ENCODE assay signal across 35 cellular contexts in genomic region chr15:53457479-53457878, GRCh38.
"Had no signal": no experiment of that assay in that cellular context is flagged by ENCODE, and none has a peak within 500 bp of the region (broad histone marks: within the 10 kb centered on the region; RNA-seq: fewer than 3 reads in every experiment).

No MANE protein-coding gene starts in this region.

- H3K9me3 ChIP-seq: adrenal gland, ascending aorta, colonic mucosa, testis, transverse colon had no signal

- H3K27ac ChIP-seq: adrenal gland, ascending aorta, cardiac muscle cell, colonic mucosa, epithelial cell of prostate, esophagus squamous epithelium, heart right ventricle, left lung, neural progenitor cell, parathyroid adenoma, testis, transverse colon had no signal

- H3K4me1 ChIP-seq: adrenal gland, ascending aorta, colonic mucosa, esophagus squamous epithelium, heart right ventricle, left lung, neural progenitor cell, parathyroid adenoma, testis had no signal

- H3K4me2 ChIP-seq: neural progenitor cell had no signal

- H3K36me3 Mint-ChIP-seq: activated CD4-positive, alpha-beta memory T cell treated with anti-CD3 and anti-CD28 coated beads for 36 hours; activated naive CD8-positive, alpha-beta T cell treated with anti-CD3 and anti-CD28 coated beads for 36 hours; brain; natural killer cell; neural progenitor cell had no signal

- H3K9me3 Mint-ChIP-seq: activated T-helper 1 cell treated with anti-CD3 and anti-CD28 coated beads, Interleukin-12 subunit alpha, Interleukin-12 subunit beta, Interleukin-2, Interleukin-4 antibody, amounts not matched to agents 30 ng/mL and 10 ng/mL and 1 ng/mL, durations not matched to agents 14 hours and 24 hours and 36 hours had no signal

- H3K36me3 ChIP-seq: adrenal gland, ascending aorta, cardiac muscle cell, colonic mucosa, esophagus squamous epithelium, heart right ventricle, left lung, neural progenitor cell, transverse colon had no signal

- DNase-seq: activated CD4-positive, alpha-beta memory T cell treated with anti-CD3 and anti-CD28 coated beads for 36 hours; activated CD4-positive, alpha-beta T cell treated with anti-CD3 and anti-CD28 coated beads, Interleukin-2, amount 10 ng/mL, durations not matched to agents 24 days and 14 days; activated CD4-positive, CD25-positive, alpha-beta regulatory T cell treated with anti-CD3 and anti-CD28 coated beads, Interleukin-2, amount 50 U/mL, for 72 hours; activated CD8-positive, alpha-beta memory T cell treated with anti-CD3 and anti-CD28 coated beads, Interleukin-2, amount 50 U/mL, for 4 hours; activated effector memory CD4-positive, alpha-beta T cell treated with anti-CD3 and anti-CD28 coated beads, Interleukin-2, amount 50 U/mL, for 16 hours; activated naive CD4-positive, alpha-beta T cell treated with anti-CD3 and anti-CD28 coated beads for 36 hours; activated naive CD8-positive, alpha-beta T cell treated with anti-CD3 and anti-CD28 coated beads for 36 hours; activated T-cell treated with anti-CD3 and anti-CD28 coated beads, Interleukin-2, amount 50 U/mL, for 1 hour; adrenal gland; cerebellar nuclear complex; colonic mucosa; effector CD8-positive, alpha-beta T cell; esophagus squamous epithelium; foreskin melanocyte; heart right ventricle; kidney glomerular epithelial cell; left lung; mesendoderm; natural killer cell; occipital lobe; right cardiac atrium; stimulated activated CD4-positive, alpha-beta T cell treated with anti-CD3 and anti-CD28 coated beads, Interleukin-12 subunit alpha, Interleukin-12 subunit beta, amount 100 ng/mL, for 4 hours; stimulated activated CD4-positive, alpha-beta T cell treated with anti-CD3 and anti-CD28 coated beads, Interleukin-4, amount 100 ng/mL, for 1 hour; stimulated activated naive CD8-positive, alpha-beta T cell treated with anti-CD3 and anti-CD28 coated beads, Interleukin-15, Interleukin-2, amounts not matched to agents 100 U/mL and 50 U/mL, for 24 hours; testis; transverse colon had no signal

- ATAC-seq: heart right ventricle; left lung; natural killer cell; right cardiac atrium; stimulated activated naive CD8-positive, alpha-beta T cell treated with anti-CD3 and anti-CD28 coated beads, Interleukin-15, Interleukin-2, amounts not matched to agents 100 U/mL and 50 U/mL, for 24 hours had no signal

- H3K27me3 Mint-ChIP-seq: activated CD4-positive, alpha-beta memory T cell treated with anti-CD3 and anti-CD28 coated beads for 36 hours; activated CD4-positive, alpha-beta T cell treated with anti-CD3 and anti-CD28 coated beads, Interleukin-2, amount 10 ng/mL, durations not matched to agents 24 days and 14 days had no signal

- FAIRE-seq: endometrium had no signal

- H3K27me3 ChIP-seq: adrenal gland, ascending aorta, cardiac muscle cell, colonic mucosa, esophagus squamous epithelium, left lung, neural progenitor cell, testis, transverse colon had no signal

- H3K4me3 Mint-ChIP-seq: activated CD4-positive, alpha-beta memory T cell treated with anti-CD3 and anti-CD28 coated beads for 36 hours; activated CD4-positive, alpha-beta T cell treated with anti-CD3 and anti-CD28 coated beads, Interleukin-2, amount 10 ng/mL, durations not matched to agents 24 days and 14 days; activated naive CD4-positive, alpha-beta T cell treated with anti-CD3 and anti-CD28 coated beads for 36 hours; activated naive CD8-positive, alpha-beta T cell treated with anti-CD3 and anti-CD28 coated beads for 36 hours; activated T-helper 1 cell treated with anti-CD3 and anti-CD28 coated beads, Interleukin-12 subunit alpha, Interleukin-12 subunit beta, Interleukin-2, Interleukin-4 antibody, amounts not matched to agents 30 ng/mL and 10 ng/mL and 1 ng/mL, durations not matched to agents 14 hours and 24 hours and 36 hours; brain; natural killer cell; neural progenitor cell had no signal

- H3K27ac Mint-ChIP-seq: activated CD4-positive, alpha-beta memory T cell treated with anti-CD3 and anti-CD28 coated beads for 36 hours; activated CD4-positive, alpha-beta T cell treated with anti-CD3 and anti-CD28 coated beads, Interleukin-2, amount 10 ng/mL, durations not matched to agents 24 days and 14 days; activated naive CD4-positive, alpha-beta T cell treated with anti-CD3 and anti-CD28 coated beads for 36 hours; activated naive CD8-positive, alpha-beta T cell treated with anti-CD3 and anti-CD28 coated beads for 36 hours; activated T-helper 1 cell treated with anti-CD3 and anti-CD28 coated beads, Interleukin-12 subunit alpha, Interleukin-12 subunit beta, Interleukin-2, Interleukin-4 antibody, amounts not matched to agents 30 ng/mL and 10 ng/mL and 1 ng/mL, durations not matched to agents 14 hours and 24 hours and 36 hours; brain; natural killer cell; neural progenitor cell had no signal

- H3K4me3 ChIP-seq: adrenal gland, ascending aorta, cardiac muscle cell, colonic mucosa, esophagus squamous epithelium, heart right ventricle, left lung, lung, neural progenitor cell, testis, transverse colon had no signal

- H3K4me1 Mint-ChIP-seq: activated CD4-positive, alpha-beta T cell treated with anti-CD3 and anti-CD28 coated beads, Interleukin-2, amount 10 ng/mL, durations not matched to agents 24 days and 14 days; activated naive CD8-positive, alpha-beta T cell treated with anti-CD3 and anti-CD28 coated beads for 36 hours; brain; natural killer cell had no signal
